In the genomic region with DNA sequence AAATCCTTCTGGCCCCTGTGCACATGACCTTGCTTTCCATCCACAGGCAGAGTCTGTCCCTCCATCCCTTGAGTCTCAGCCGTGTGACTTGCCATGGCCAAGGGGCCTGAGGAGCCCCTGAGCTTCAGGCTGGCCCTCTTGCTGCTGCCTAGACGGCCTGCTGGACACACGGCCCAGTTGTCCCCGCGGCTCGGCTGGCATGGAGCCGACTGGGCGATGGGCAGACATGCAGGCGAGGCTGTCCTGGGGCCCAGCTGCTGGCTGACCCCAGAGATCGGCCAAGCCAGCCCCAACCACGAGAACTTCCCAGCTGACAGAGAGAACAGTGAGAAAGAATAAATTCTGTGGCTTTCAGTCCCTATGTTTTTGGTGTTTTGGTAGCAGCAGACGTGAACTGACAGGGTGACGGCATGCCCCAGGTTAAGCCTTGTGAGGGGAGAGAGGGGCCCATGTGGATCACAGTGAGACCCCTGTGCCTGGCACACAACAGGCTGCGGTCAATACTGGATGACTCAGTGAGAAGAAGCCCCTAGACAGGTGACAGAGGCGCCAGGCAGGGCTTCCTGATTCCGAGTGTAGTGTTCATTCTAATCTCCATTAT, we compare ENCODE assay signal across 19 cellular contexts.
"Had no signal": no experiment of that assay in that cellular context is flagged by ENCODE, and none has a peak within 500 bp of the region (broad histone marks: within the 10 kb centered on the region; RNA-seq: fewer than 3 reads in every experiment).

No MANE protein-coding gene starts in this region.

- H3K36me3 ChIP-seq: adrenal gland, ascending aorta, brain microvascular endothelial cell, stomach, suprapubic skin, transverse colon, uterus had no signal

- DNase-seq: activated B cell treated with CpG ODN at 0.5 μM for 24 hours; activated CD4-positive, alpha-beta T cell treated with anti-CD3 and anti-CD28 coated beads for 36 hours; activated CD4-positive, alpha-beta T cell treated with anti-CD3 and anti-CD28 coated beads, Interleukin-2, amount 50 U/mL, for 4 hours; activated CD8-positive, alpha-beta memory T cell treated with anti-CD3 and anti-CD28 coated beads, Interleukin-2, amount 50 U/mL, for 48 hours; activated T-cell treated with anti-CD3 and anti-CD28 coated beads, Interleukin-2, amount 50 U/mL, for 4 hours; adrenal gland; brain microvascular endothelial cell; effector memory CD4-positive, alpha-beta T cell; foreskin keratinocyte; left ventricle myocardium superior; mesenchymal stem cell; naive B cell; stimulated activated CD4-positive, alpha-beta T cell treated with anti-CD3 and anti-CD28 coated beads, Interleukin-1b, Interleukin-23, amount 100 ng/mL, for 48 hours; stomach; T-helper 17 cell; transverse colon; uterus had no signal

- H3K27ac ChIP-seq: adrenal gland, ascending aorta, brain microvascular endothelial cell, foreskin keratinocyte, stomach, suprapubic skin, transverse colon, uterus had no signal

- H3K27me3 ChIP-seq: adrenal gland, ascending aorta, stomach, suprapubic skin, transverse colon, uterus had no signal

- H3K4me1 ChIP-seq: foreskin keratinocyte had no signal

- H3K4me3 ChIP-seq: adrenal gland, ascending aorta, stomach, suprapubic skin, transverse colon, uterus had no signal

- H3K9me3 ChIP-seq: adrenal gland, ascending aorta, stomach, suprapubic skin, transverse colon, uterus had no signal
